Comparison of ENCODE assay signal across 30 cellular contexts in genomic region chr2:18977409-18977808, GRCh38.
A peak's percentile ranks its signal among the peaks of the same experiment; 100 is the strongest.
DNase-seq lines count a peak whose midpoint lies in the region; ATAC-seq and TF ChIP-seq lines count a peak whose summit lies in the region.
"Had no signal": no experiment of that assay in that cellular context is flagged by ENCODE, and none has a peak within 500 bp of the region (broad histone marks: within the 10 kb centered on the region; RNA-seq: fewer than 3 reads in every experiment).

No MANE protein-coding gene starts in this region.

- WGBS in heart right ventricle, 2 donors = 67 to 75% methylated on average over 3 of the region's 3 CpGs

- no peaks in the 10 kb centered on the region for H3K27me3 ChIP-seq in heart right ventricle
- no peaks in the 10 kb centered on the region for H3K27me3 ChIP-seq in fibroblast of lung (ENCODE audit: control insufficient read depth, insufficient read depth, low read length)
- no peaks in the 10 kb centered on the region for H3K27me3 ChIP-seq in osteoblast (ENCODE audit: insufficient read depth, low read length)
- H3K27me3 ChIP-seq in uterus = no peaks in the 10 kb centered on the region
- H3K27me3 ChIP-seq in PC-9 (ENCODE audit: insufficient read depth, low read depth) = no peaks in the 10 kb centered on the region
- H3K27me3 ChIP-seq: brain microvascular endothelial cell, gastrocnemius medialis, Peyer's patch, SJCRH30, tibial nerve had no signal

- H3K9ac ChIP-seq in fibroblast of lung (ENCODE audit: insufficient read depth, low read length) = no peak overlapping the region

- CTCF ChIA-PET in PC-9 (lab: Charles Lee) = no interaction called here

- no TSS peak for BruUV-seq in PC-9 (replicated peaks; lab: Mats Ljungman, UMichigan)

- H3K4me3 ChIP-seq in heart right ventricle (no peak overlapping the region), fibroblast of lung (replicated peaks in 1 of 4; ENCODE audit: control extremely low read depth in 1 of 4, insufficient read depth in 1 of 4, low read depth in 3 of 4, low read length in 4 of 4) (no peak overlapping the region), osteoblast (ENCODE audit: insufficient read depth, low read length) (no peak overlapping the region), uterus (no peak overlapping the region), PC-9 (no peak overlapping the region)
- H3K4me3 ChIP-seq: gastrocnemius medialis, K562, lung, Peyer's patch, SJCRH30, tibial nerve had no signal

- peak overlapping the region in 7 of 10 donors; percentile 54 to 84 (median 70) for H3K27ac ChIP-seq in heart right ventricle
- H3K27ac ChIP-seq in fibroblast of lung (ENCODE audit: insufficient read depth, low read length) = peak overlapping the region; percentile 80
- H3K27ac ChIP-seq in osteoblast (ENCODE audit: low read depth, low read length) = peak overlapping the region; percentile 87
- peak overlapping the region; percentile 76 to 80 for H3K27ac ChIP-seq in uterus
- no peak overlapping the region for H3K27ac ChIP-seq in PC-9
- H3K27ac ChIP-seq: brain microvascular endothelial cell, SJCRH30 had no signal

- intact Hi-C loops in heart right ventricle (cut with DNase I) (loop anchor here in 2 of 10 donors (5.0 to 10.0 kb wide), 3 partner anchors 385 to 920 kb away; no protein-coding TSS in a partner anchor), left ventricle myocardium superior (cut with micrococcal nuclease) (no loop called here), uterus (cut with DNase I; ENCODE audit: low total_unique reads) (no loop called here), PC-9 (cut with micrococcal nuclease; ENCODE audit: unreplicated experiment) (no loop called here)

- H3K36me3 ChIP-seq in heart right ventricle (no peaks in the 10 kb centered on the region), fibroblast of lung (ENCODE audit: control insufficient read depth, insufficient read depth, low read length) (no peaks in the 10 kb centered on the region), osteoblast (ENCODE audit: insufficient read depth, low read length) (no peaks in the 10 kb centered on the region), uterus (no peaks in the 10 kb centered on the region), PC-9 (ENCODE audit: low read depth) (no peaks in the 10 kb centered on the region)
- H3K36me3 ChIP-seq: brain microvascular endothelial cell, gastrocnemius medialis, Peyer's patch, SJCRH30, tibial nerve had no signal

- no peaks in the 10 kb centered on the region for H3K9me2 ChIP-seq in PC-9 (ENCODE audit: insufficient read depth)

- DNase-seq in heart right ventricle (no peak), left ventricle myocardium superior (no peak), fibroblast of lung (ENCODE audit: low read depth in 2 of 2) (no peak), osteoblast (ENCODE audit: insufficient read length, low spot score, missing footprints) (no peak), uterus (no peak), NCI-H2227 treated with DMSO at 0.1 percent for 48 hours (lab: John Stamatoyannopoulos, UW) (no peak), PC-9 (no peak), NCI-H748 treated with DMSO at 0.1 percent for 48 hours (lab: John Stamatoyannopoulos, UW) (no peak)
- DNase-seq: activated effector memory CD4-positive, alpha-beta T cell treated with anti-CD3 and anti-CD28 coated beads, Interleukin-2, amount 50 U/mL, for 16 hours; activated naive CD8-positive, alpha-beta T cell treated with anti-CD3 and anti-CD28 coated beads, Interleukin-2, amount 10 ng/mL, durations not matched to agents 7 days and 5 days; brain microvascular endothelial cell; DMS53; effector CD8-positive, alpha-beta T cell; erythroblast; gastrocnemius medialis; GDM1; MM.1S; NCI-H1417; NCI-H510A treated with DMSO at 0.1 percent for 48 hours; NK-92 treated with Interleukin-12 subunit alpha and Interleukin-12 subunit beta, amount 100 ng/mL, for 24 hours; Peyer's patch; SJCRH30; stimulated activated CD4-positive, alpha-beta T cell treated with anti-CD3 and anti-CD28 coated beads, Interleukin-12 subunit alpha, Interleukin-12 subunit beta, amount 100 ng/mL, for 4 hours; stimulated activated CD4-positive, alpha-beta T cell treated with anti-CD3 and anti-CD28 coated beads, Interleukin-4, amount 100 ng/mL, for 4 hours; stimulated activated naive CD4-positive, alpha-beta T cell; T-cell had no signal

- no peaks in the 10 kb centered on the region for H3K79me2 ChIP-seq in fibroblast of lung (ENCODE audit: control insufficient read depth, insufficient read depth, low read length)
- H3K79me2 ChIP-seq in osteoblast (ENCODE audit: insufficient read depth, low read length) = no peaks in the 10 kb centered on the region
- no peaks in the 10 kb centered on the region for H3K79me2 ChIP-seq in PC-9 (ENCODE audit: low read depth)

- ATAC-seq in heart right ventricle (no peak), left ventricle myocardium superior (no peak)
- ATAC-seq: activated CD4-positive, CD25-positive, alpha-beta regulatory T cell treated with anti-CD3 and anti-CD28 coated beads, Interleukin-2, amount 50 U/mL, for 24 hours; K562; T-cell had no signal

- POLR2A ChIA-PET in PC-9 (lab: Charles Lee; ENCODE audit: unreplicated experiment) = no interaction called here

- H3K4me1 ChIP-seq in heart right ventricle = peaks cover 0 to 36% (median 18%) of the 10 kb centered on the region in 9 donors
- H3K4me1 ChIP-seq in fibroblast of lung (ENCODE audit: control insufficient read depth, extremely low read depth, insufficient read depth, low read length) = peaks cover 16% of the 10 kb centered on the region
- peaks cover 31% of the 10 kb centered on the region for H3K4me1 ChIP-seq in osteoblast (ENCODE audit: insufficient read depth, low read length)
- peaks cover 0 to 4% of the 10 kb centered on the region in 2 donors for H3K4me1 ChIP-seq in uterus
- H3K4me1 ChIP-seq in PC-9 (replicated peaks; ENCODE audit: insufficient read depth) = no peaks in the 10 kb centered on the region

- H3K4me2 ChIP-seq in fibroblast of lung (ENCODE audit: extremely low read depth, insufficient read depth, low read length) (no peak overlapping the region), osteoblast (ENCODE audit: insufficient read depth, low read length) (no peak overlapping the region), PC-9 (no peak overlapping the region)

- no peak for TF ChIP-seq POLR2A in uterus (IDR thresholded peaks at IDR 0.05)

- H4K20me1 ChIP-seq in fibroblast of lung (ENCODE audit: control insufficient read depth, extremely low read depth, insufficient read depth, low read length) (no peaks in the 10 kb centered on the region), osteoblast (ENCODE audit: insufficient read depth, low read length) (no peaks in the 10 kb centered on the region), PC-9 (ENCODE audit: insufficient read depth) (no peaks in the 10 kb centered on the region)

- H3K9me3 ChIP-seq in heart right ventricle (no peaks in the 10 kb centered on the region), fibroblast of lung (ENCODE audit: control insufficient read depth, insufficient read depth, low read depth, low read length) (no peaks in the 10 kb centered on the region), osteoblast (ENCODE audit: low read depth, low read length) (no peaks in the 10 kb centered on the region), uterus (no peaks in the 10 kb centered on the region), PC-9 (ENCODE audit: insufficient read depth, low read depth) (no peaks in the 10 kb centered on the region)
- H3K9me3 ChIP-seq: gastrocnemius medialis, Peyer's patch, SJCRH30, tibial nerve had no signal

- H3F3A ChIP-seq in PC-9 (ENCODE audit: insufficient read depth, low read depth) = no peaks in the 10 kb centered on the region

- H2AFZ ChIP-seq in fibroblast of lung (ENCODE audit: low read length) (peak overlapping the region; percentile 1), osteoblast (ENCODE audit: low read length) (no peak overlapping the region), PC-9 (no peak overlapping the region)

- no peak for TF ChIP-seq CTCF in heart right ventricle (IDR thresholded peaks at IDR 0.05)
- TF ChIP-seq CTCF in fibroblast of lung (conservative IDR thresholded peaks at IDR 0.05 in 1 of 2, IDR thresholded peaks at IDR 0.05 in 1 of 2; ENCODE audit: low read depth in 1 of 2, low read length in 2 of 2) = no peak
- TF ChIP-seq CTCF in osteoblast (IDR thresholded peaks at IDR 0.05; ENCODE audit: extremely low read depth, low read depth, low read length) = no peak
- TF ChIP-seq CTCF in uterus (IDR thresholded peaks at IDR 0.05) = no peak
- TF ChIP-seq CTCF in PC-9 (conservative IDR thresholded peaks at IDR 0.05) = no peak
